ENCODE assay signal across 1 cellular context in the genomic region with DNA sequence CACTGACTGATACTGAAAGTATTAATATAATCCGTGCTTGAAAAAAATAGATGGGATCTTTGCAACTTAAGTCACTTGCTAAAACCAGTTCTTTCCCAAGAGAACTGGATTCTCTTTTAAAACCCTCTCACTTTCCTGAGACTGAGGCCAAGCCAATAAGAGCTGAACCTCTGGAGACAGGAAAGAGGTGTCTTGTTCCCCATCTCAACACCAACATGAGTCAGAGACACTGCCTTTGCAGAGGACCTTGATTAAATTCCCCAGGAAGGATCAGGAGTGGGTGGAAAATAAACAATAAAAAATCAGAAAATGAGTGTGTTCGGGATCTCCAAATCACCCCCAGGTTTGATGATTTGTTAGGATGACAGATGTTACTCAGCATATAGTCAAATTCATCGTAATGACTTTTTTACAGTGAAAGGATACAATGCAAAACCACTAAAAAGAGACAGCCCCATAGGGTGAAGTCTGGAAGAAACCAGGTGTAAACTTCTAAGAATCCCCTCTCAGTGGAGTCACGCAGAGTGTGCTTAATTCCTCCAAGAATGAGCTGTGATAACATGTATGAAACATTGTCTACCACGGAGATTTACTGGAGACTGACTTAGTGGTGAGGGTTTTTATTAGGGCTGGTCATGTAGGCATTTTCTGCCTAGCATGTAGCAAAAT.
A peak's percentile ranks its signal among the peaks of the same experiment; 100 is the strongest.
TF ChIP-seq lines count a peak whose summit lies in the region.

No MANE protein-coding gene starts in this region.

TF ChIP-seq in HEK293, 187 proteins besides CTCF, POLR2A, EP300 and RAD21 (continued from another document):
- TF ChIP-seq, protein P1, sequence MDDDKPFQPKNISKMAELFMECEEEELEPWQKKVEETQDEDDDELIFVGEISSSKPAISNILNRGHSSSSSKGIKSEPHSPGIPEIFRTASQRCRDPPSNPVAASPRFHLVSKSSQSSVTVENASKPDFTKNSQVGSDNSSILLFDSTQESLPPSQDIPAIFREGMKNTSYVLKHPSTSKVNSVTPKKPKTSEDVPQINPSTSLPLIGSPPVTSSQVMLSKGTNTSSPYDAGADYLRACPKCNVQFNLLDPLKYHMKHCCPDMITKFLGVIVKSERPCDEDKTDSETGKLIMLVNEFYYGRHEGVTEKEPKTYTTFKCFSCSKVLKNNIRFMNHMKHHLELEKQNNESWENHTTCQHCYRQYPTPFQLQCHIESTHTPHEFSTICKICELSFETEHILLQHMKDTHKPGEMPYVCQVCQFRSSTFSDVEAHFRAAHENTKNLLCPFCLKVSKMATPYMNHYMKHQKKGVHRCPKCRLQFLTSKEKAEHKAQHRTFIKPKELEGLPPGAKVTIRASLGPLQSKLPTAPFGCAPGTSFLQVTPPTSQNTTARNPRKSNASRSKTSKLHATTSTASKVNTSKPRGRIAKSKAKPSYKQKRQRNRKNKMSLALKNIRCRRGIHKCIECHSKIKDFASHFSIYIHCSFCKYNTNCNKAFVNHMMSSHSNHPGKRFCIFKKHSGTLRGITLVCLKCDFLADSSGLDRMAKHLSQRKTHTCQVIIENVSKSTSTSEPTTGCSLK (tag by site-specific recombination; IDR thresholded peaks at IDR 0.05), result no peak
- TF ChIP-seq, protein P2, sequence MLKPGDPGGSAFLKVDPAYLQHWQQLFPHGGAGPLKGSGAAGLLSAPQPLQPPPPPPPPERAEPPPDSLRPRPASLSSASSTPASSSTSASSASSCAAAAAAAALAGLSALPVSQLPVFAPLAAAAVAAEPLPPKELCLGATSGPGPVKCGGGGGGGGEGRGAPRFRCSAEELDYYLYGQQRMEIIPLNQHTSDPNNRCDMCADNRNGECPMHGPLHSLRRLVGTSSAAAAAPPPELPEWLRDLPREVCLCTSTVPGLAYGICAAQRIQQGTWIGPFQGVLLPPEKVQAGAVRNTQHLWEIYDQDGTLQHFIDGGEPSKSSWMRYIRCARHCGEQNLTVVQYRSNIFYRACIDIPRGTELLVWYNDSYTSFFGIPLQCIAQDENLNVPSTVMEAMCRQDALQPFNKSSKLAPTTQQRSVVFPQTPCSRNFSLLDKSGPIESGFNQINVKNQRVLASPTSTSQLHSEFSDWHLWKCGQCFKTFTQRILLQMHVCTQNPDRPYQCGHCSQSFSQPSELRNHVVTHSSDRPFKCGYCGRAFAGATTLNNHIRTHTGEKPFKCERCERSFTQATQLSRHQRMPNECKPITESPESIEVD (tag by site-specific recombination; IDR thresholded peaks at IDR 0.05), result 0 out of 2 replicates have a peak, but pooled peaks have one; percentile 20
